Comparison of ENCODE assay signal across 1 cellular context in genomic region chr13:114131581-114132418, GRCh38.
TF ChIP-seq lines count a peak whose summit lies in the region.

No MANE protein-coding gene starts in this region.

TF ChIP-seq in K562, 482 proteins besides CTCF, POLR2A, EP300 and RAD21 (continued from another document and continues in another):
- no peak for TF ChIP-seq FOXA1 (IDR thresholded peaks at IDR 0.05; ENCODE audit: borderline replicate concordance)
- TF ChIP-seq ARID4B (CRISPR knock-in tag; IDR thresholded peaks at IDR 0.05): 0 out of 2 replicates have a peak, but pooled peaks have one; percentile 3
- TF ChIP-seq PKNOX1 (IDR thresholded peaks at IDR 0.05): no peak
- TF ChIP-seq PBX2 (CRISPR knock-in tag; IDR thresholded peaks at IDR 0.05; ENCODE audit: low read depth): no peak
- no peak for TF ChIP-seq PBX2 (tag; conservative IDR thresholded peaks at IDR 0.05; ENCODE audit: low read depth)
- no peak for TF ChIP-seq NFIC (IDR thresholded peaks at IDR 0.05)
- no peak for TF ChIP-seq ERF (CRISPR knock-in tag; IDR thresholded peaks at IDR 0.05)
- no peak for TF ChIP-seq ETV1 (tag; conservative IDR thresholded peaks at IDR 0.05; ENCODE audit: low read depth)
- TF ChIP-seq MTA3 (IDR thresholded peaks at IDR 0.05; ENCODE audit: borderline replicate concordance): no peak
- no peak; the same call in 1 of the 2 replicates for TF ChIP-seq ZBTB7A (IDR thresholded peaks at IDR 0.05; ENCODE audit: borderline replicate concordance, control insufficient read depth, low read depth, low read length)
- no peak for TF ChIP-seq ZNF224 (CRISPR knock-in tag; IDR thresholded peaks at IDR 0.05)
- TF ChIP-seq ZNF655 (CRISPR knock-in tag; IDR thresholded peaks at IDR 0.05): no peak
- no peak for TF ChIP-seq ZNF165 (CRISPR knock-in tag; IDR thresholded peaks at IDR 0.05; ENCODE audit: borderline replicate concordance)
- no peak for TF ChIP-seq RBM15 (IDR thresholded peaks at IDR 0.05; ENCODE audit: insufficient read depth, low read length)
- TF ChIP-seq ELF2 (CRISPR knock-in tag; IDR thresholded peaks at IDR 0.05): no peak
- no peak for TF ChIP-seq ELF4 (CRISPR knock-in tag; IDR thresholded peaks at IDR 0.05)
- TF ChIP-seq POLR2B (IDR thresholded peaks at IDR 0.05; ENCODE audit: low read depth, partially characterized antibody): no peak
- TF ChIP-seq CHAMP1 (IDR thresholded peaks at IDR 0.05): no peak
- TF ChIP-seq IRF9 (tag; IDR thresholded peaks at IDR 0.05): no peak
- no peak for TF ChIP-seq CCAR2 (IDR thresholded peaks at IDR 0.05; ENCODE audit: low read depth, low read length)
- TF ChIP-seq ZNF280A (IDR thresholded peaks at IDR 0.05; ENCODE audit: low read depth, partially characterized antibody): no peak
- TF ChIP-seq ELK1 (CRISPR knock-in tag; IDR thresholded peaks at IDR 0.05): no peak
- no peak for TF ChIP-seq SNRNP70 (optimal IDR thresholded peaks at IDR 0.05; ENCODE audit: low read depth, low read length)
- TF ChIP-seq NR2F6 (CRISPR knock-in tag; IDR thresholded peaks at IDR 0.05): no peak
- TF ChIP-seq SETDB1 (IDR thresholded peaks at IDR 0.05; ENCODE audit: low read length): no peak
- no peak for TF ChIP-seq RFX5 (IDR thresholded peaks at IDR 0.05; ENCODE audit: low read depth, low read length)
- TF ChIP-seq SAFB (IDR thresholded peaks at IDR 0.05; ENCODE audit: borderline replicate concordance, low read depth, low read length): peak; percentile 67
- TF ChIP-seq NR1H2 (CRISPR knock-in tag; IDR thresholded peaks at IDR 0.05): no peak
- no peak for TF ChIP-seq BDP1 (IDR thresholded peaks at IDR 0.05; ENCODE audit: insufficient read depth, insufficient read length)
- TF ChIP-seq CHD1 (IDR thresholded peaks at IDR 0.05; ENCODE audit: low read length): peak; percentile 35
- TF ChIP-seq HMGN3 (IDR thresholded peaks at IDR 0.05; ENCODE audit: borderline replicate concordance, extremely low read depth, insufficient read length, low read depth, low read length): no peak
- no peak for TF ChIP-seq ZNF311 (CRISPR knock-in tag; IDR thresholded peaks at IDR 0.05)
- no peak for TF ChIP-seq ZBTB43 (CRISPR knock-in tag; IDR thresholded peaks at IDR 0.05)
- TF ChIP-seq TEAD4 (IDR thresholded peaks at IDR 0.05; ENCODE audit: low read length): no peak
- no peak for TF ChIP-seq TEAD4 (CRISPR knock-in tag; IDR thresholded peaks at IDR 0.05; ENCODE audit: borderline replicate concordance)
- no peak for TF ChIP-seq BRCA1 (IDR thresholded peaks at IDR 0.05)
- no peak for TF ChIP-seq BRCA1 (CRISPR knock-in tag; IDR thresholded peaks at IDR 0.05)
- no peak for TF ChIP-seq PTBP1 (IDR thresholded peaks at IDR 0.05; ENCODE audit: low read depth, low read length)
- TF ChIP-seq TAF1 (IDR thresholded peaks at IDR 0.05; ENCODE audit: control insufficient read depth, extremely low read depth, insufficient read depth, low read length, severe bottlenecking): peak; percentile 5
- TF ChIP-seq NEUROD1 (IDR thresholded peaks at IDR 0.05; ENCODE audit: borderline replicate concordance, low read depth, low read length, partially characterized antibody): no peak
- TF ChIP-seq RBBP5 (IDR thresholded peaks at IDR 0.05; ENCODE audit: borderline replicate concordance, insufficient read depth, low read length, poor library complexity, severe bottlenecking): peak; percentile 16
- no peak for TF ChIP-seq POU5F1 (IDR thresholded peaks at IDR 0.05; ENCODE audit: borderline replicate concordance, low read depth, low read length, partially characterized antibody)
- no peak for TF ChIP-seq FOXK2 (conservative IDR thresholded peaks at IDR 0.05 in 1 of 2, IDR thresholded peaks at IDR 0.05 in 1 of 2; ENCODE audit: low read depth in 2 of 2)
- no peak for TF ChIP-seq THRB (CRISPR knock-in tag; conservative IDR thresholded peaks at IDR 0.05)
- TF ChIP-seq IFI16 (CRISPR knock-in tag; IDR thresholded peaks at IDR 0.05): no peak
- no peak for TF ChIP-seq SRF (CRISPR knock-in tag; IDR thresholded peaks at IDR 0.05)
